ENCODE assay signal across 9 cellular contexts in the genomic region with DNA sequence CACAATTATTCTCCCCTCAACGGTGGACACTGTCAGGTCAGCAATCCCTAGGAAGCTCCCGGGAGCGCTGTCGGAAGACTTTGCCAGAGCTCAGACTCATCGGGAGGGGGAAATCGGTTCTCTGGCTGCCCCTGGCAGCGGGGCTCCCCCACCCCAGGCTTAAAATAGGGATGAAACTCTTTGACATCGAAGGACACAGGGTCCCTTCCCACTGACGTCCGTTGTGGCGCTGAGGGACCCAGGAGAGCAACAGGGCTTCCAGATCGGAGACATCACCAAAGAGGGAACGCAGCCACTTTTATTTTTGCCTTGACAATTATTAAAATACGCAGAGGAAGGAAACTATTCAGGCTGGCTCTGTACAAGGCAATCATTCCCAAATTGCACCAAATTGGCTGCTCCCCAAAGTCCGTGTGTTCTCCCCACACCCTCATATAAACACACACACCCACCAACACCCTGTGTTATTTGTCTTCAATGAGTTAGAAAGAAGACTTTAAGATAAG.
A peak's percentile ranks its signal among the peaks of the same experiment; 100 is the strongest.
DNase-seq lines count a peak whose midpoint lies in the region; ATAC-seq and TF ChIP-seq lines count a peak whose summit lies in the region.
"Had no signal": no experiment of that assay in that cellular context is flagged by ENCODE, and none has a peak within 500 bp of the region (broad histone marks: within the 10 kb centered on the region; RNA-seq: fewer than 3 reads in every experiment).

No MANE protein-coding gene starts in this region.

- H3K4me3 Mint-ChIP-seq in activated CD8-positive, alpha-beta T cell treated with anti-CD3 and anti-CD28 coated beads for 36 hours, result no peak overlapping the region
- no peak overlapping the region for H3K4me3 Mint-ChIP-seq in activated CD8-positive, alpha-beta T cell treated with anti-CD3 and anti-CD28 coated beads, Interleukin-2, amount 10 ng/mL, durations not matched to agents 7 days and 5 days

- H3K27me3 Mint-ChIP-seq in activated CD8-positive, alpha-beta T cell treated with anti-CD3 and anti-CD28 coated beads for 36 hours, result peaks cover 34% of the 10 kb centered on the region
- peaks cover 19% of the 10 kb centered on the region for H3K27me3 Mint-ChIP-seq in activated CD8-positive, alpha-beta T cell treated with anti-CD3 and anti-CD28 coated beads, Interleukin-2, amount 10 ng/mL, durations not matched to agents 7 days and 5 days (ENCODE audit: low read depth)

- H3K18ac ChIP-seq in mesenchymal stem cell (ENCODE audit: low read depth in 1 of 2, low read length in 2 of 2), result peak overlapping the region in 1 of 2 experiments; percentile 45

- no peak overlapping the region for H2AK5ac ChIP-seq in mesenchymal stem cell (ENCODE audit: low read length, severe bottlenecking)

- peak overlapping the region; percentile 46 to 64 for H3K9ac ChIP-seq in colonic mucosa (ENCODE audit: low read depth in 2 of 2, low read length in 2 of 2)
- H3K9ac ChIP-seq in mesenchymal stem cell (ENCODE audit: low read length), result peak overlapping the region; percentile 60

- no peak overlapping the region for H2BK120ac ChIP-seq in mesenchymal stem cell (ENCODE audit: low read depth, low read length)

- TF ChIP-seq POLR2A in upper lobe of left lung (IDR thresholded peaks at IDR 0.05), result no peak

- H3K14ac ChIP-seq in mesenchymal stem cell (ENCODE audit: low read length in 2 of 2), result no peak overlapping the region

- POLR2A ChIA-PET in activated CD8-positive, alpha-beta T cell treated with anti-CD3 and anti-CD28 coated beads for 36 hours (lab: Charles Lee), result interaction anchor here (0.5 to 0.6 kb wide), 2 partner anchors 13 to 318 kb away, joined by 3 to 5 read pairs; no protein-coding TSS in a partner anchor
- POLR2A ChIA-PET in activated CD8-positive, alpha-beta T cell treated with anti-CD3 and anti-CD28 coated beads, Interleukin-2, amount 10 ng/mL, durations not matched to agents 7 days and 5 days (lab: Charles Lee), result no interaction called here

- DNase-seq in activated CD8-positive, alpha-beta T cell treated with anti-CD3 and anti-CD28 coated beads for 36 hours, result no peak
- no peak for DNase-seq in activated CD8-positive, alpha-beta T cell treated with anti-CD3 and anti-CD28 coated beads, Interleukin-2, amount 10 ng/mL, durations not matched to agents 7 days and 5 days
- DNase-seq in colonic mucosa (peak; percentile 61), mesenchymal stem cell (no peak), upper lobe of left lung (no peak), DMS53 (lab: John Stamatoyannopoulos, UW) (no peak)
- DNase-seq: cortex of kidney had no signal

- peak; percentile 56 for TF ChIP-seq CTCF in activated CD8-positive, alpha-beta T cell treated with anti-CD3 and anti-CD28 coated beads for 36 hours (IDR thresholded peaks at IDR 0.05)
- peak; percentile 11 for TF ChIP-seq CTCF in colonic mucosa (IDR thresholded peaks at IDR 0.05)
- no peak for TF ChIP-seq CTCF in upper lobe of left lung (IDR thresholded peaks at IDR 0.05)

- H3K4ac ChIP-seq in mesenchymal stem cell (ENCODE audit: low read depth in 1 of 2, low read length in 2 of 2), result no peak overlapping the region

- no peak overlapping the region for H2AFZ ChIP-seq in mesenchymal stem cell (ENCODE audit: low read depth, low read length)

- peak overlapping the region in 1 of 2 experiments; percentile 0 for H2BK12ac ChIP-seq in mesenchymal stem cell (ENCODE audit: low read length in 2 of 2)

- no peaks in the 10 kb centered on the region for H3K79me1 ChIP-seq in mesenchymal stem cell (replicated peaks; ENCODE audit: low read length, poor library complexity, severe bottlenecking)

- H3K27me3 ChIP-seq in colonic mucosa (no peaks in the 10 kb centered on the region), mesenchymal stem cell (ENCODE audit: control insufficient read depth in 1 of 2, insufficient read depth in 1 of 2, low read length in 2 of 2) (no peaks in the 10 kb centered on the region), upper lobe of left lung (no peaks in the 10 kb centered on the region)

- H3K9me3 Mint-ChIP-seq in activated CD8-positive, alpha-beta T cell treated with anti-CD3 and anti-CD28 coated beads for 36 hours, result no peaks in the 10 kb centered on the region
- H3K9me3 Mint-ChIP-seq in activated CD8-positive, alpha-beta T cell treated with anti-CD3 and anti-CD28 coated beads, Interleukin-2, amount 10 ng/mL, durations not matched to agents 7 days and 5 days (ENCODE audit: insufficient read depth), result no peaks in the 10 kb centered on the region

- 38% methylated on average over 14 of the region's 15 CpGs for WGBS in mesenchymal stem cell
- 18 to 54% methylated on average over 7 to 15 of the region's 15 CpGs for WGBS in upper lobe of left lung, 2 donors

- intact Hi-C loops in activated CD8-positive, alpha-beta T cell treated with anti-CD3 and anti-CD28 coated beads for 36 hours (cut with micrococcal nuclease), result loop anchor here (5.0 kb wide), 1 partner anchor 550 kb away; no protein-coding TSS in a partner anchor
- intact Hi-C loops in colonic mucosa (cut with DNase I), result loop anchor here (5.0 kb wide), 1 partner anchor 320 kb away; no protein-coding TSS in a partner anchor

- no peak overlapping the region for H2BK5ac ChIP-seq in mesenchymal stem cell (ENCODE audit: low read depth, low read length, poor library complexity, severe bottlenecking)

- no peaks in the 10 kb centered on the region for H3K4me1 ChIP-seq in colonic mucosa
- no peaks in the 10 kb centered on the region for H3K4me1 ChIP-seq in mesenchymal stem cell (ENCODE audit: control insufficient read depth, insufficient read depth, low read depth, low read length)
- peaks cover 2 to 16% (median 10%) of the 10 kb centered on the region in 4 donors for H3K4me1 ChIP-seq in upper lobe of left lung

- no peak overlapping the region for H4K91ac ChIP-seq in mesenchymal stem cell (ENCODE audit: low read length)

- peak overlapping the region; percentile 23 for H3K4me3 ChIP-seq in colonic mucosa
- H3K4me3 ChIP-seq in mesenchymal stem cell (ENCODE audit: insufficient read depth in 1 of 2, low read depth in 1 of 2, low read length in 2 of 2), result peak overlapping the region; percentile 42 to 75
- H3K4me3 ChIP-seq in upper lobe of left lung, result peak overlapping the region; percentile 16 to 45 (median 34)

- peak overlapping the region; percentile 58 for H3K4me2 ChIP-seq in mesenchymal stem cell (ENCODE audit: low read length, poor library complexity, severe bottlenecking)

- H3K4me1 Mint-ChIP-seq in activated CD8-positive, alpha-beta T cell treated with anti-CD3 and anti-CD28 coated beads for 36 hours (ENCODE audit: low read depth), result peaks cover 8% of the 10 kb centered on the region
- no peaks in the 10 kb centered on the region for H3K4me1 Mint-ChIP-seq in activated CD8-positive, alpha-beta T cell treated with anti-CD3 and anti-CD28 coated beads, Interleukin-2, amount 10 ng/mL, durations not matched to agents 7 days and 5 days (ENCODE audit: low read depth)

- H3K27ac Mint-ChIP-seq in activated CD8-positive, alpha-beta T cell treated with anti-CD3 and anti-CD28 coated beads for 36 hours, result no peak overlapping the region
- no peak overlapping the region for H3K27ac Mint-ChIP-seq in activated CD8-positive, alpha-beta T cell treated with anti-CD3 and anti-CD28 coated beads, Interleukin-2, amount 10 ng/mL, durations not matched to agents 7 days and 5 days

- H3K36me3 Mint-ChIP-seq in activated CD8-positive, alpha-beta T cell treated with anti-CD3 and anti-CD28 coated beads for 36 hours (ENCODE audit: low read depth), result no peaks in the 10 kb centered on the region
- no peaks in the 10 kb centered on the region for H3K36me3 Mint-ChIP-seq in activated CD8-positive, alpha-beta T cell treated with anti-CD3 and anti-CD28 coated beads, Interleukin-2, amount 10 ng/mL, durations not matched to agents 7 days and 5 days (ENCODE audit: low read depth)

- no peak overlapping the region for H3K27ac ChIP-seq in colonic mucosa
- no peak overlapping the region for H3K27ac ChIP-seq in mesenchymal stem cell (ENCODE audit: low read length, poor library complexity, severe bottlenecking)
- H3K27ac ChIP-seq in upper lobe of left lung, result peak overlapping the region in 3 of 4 donors; percentile 26 to 77 (median 71)

- H3K36me3 ChIP-seq in colonic mucosa (no peaks in the 10 kb centered on the region), mesenchymal stem cell (ENCODE audit: control insufficient read depth in 1 of 2, insufficient read depth in 2 of 2, low read depth in 1 of 2, low read length in 2 of 2) (no peaks in the 10 kb centered on the region), upper lobe of left lung (no peaks in the 10 kb centered on the region)

- peak overlapping the region; percentile 82 for H2BK15ac ChIP-seq in mesenchymal stem cell (ENCODE audit: low read depth, poor library complexity, severe bottlenecking)

- no peak for ATAC-seq in activated CD8-positive, alpha-beta T cell treated with anti-CD3 and anti-CD28 coated beads for 36 hours
- ATAC-seq in activated CD8-positive, alpha-beta T cell treated with anti-CD3 and anti-CD28 coated beads, Interleukin-2, amount 10 ng/mL, durations not matched to agents 7 days and 5 days, result no peak
- peak; percentile 8 to 56 for ATAC-seq in upper lobe of left lung (ENCODE audit: low FRiP score in 2 of 2)
- ATAC-seq in GM19324 (IDR thresholded peaks at IDR 0.05; ENCODE audit: low FRiP score, unreplicated experiment), result no peak
- ATAC-seq in HG03196 (IDR thresholded peaks at IDR 0.05; ENCODE audit: unreplicated experiment), result no peak

- CTCF ChIA-PET in activated CD8-positive, alpha-beta T cell treated with anti-CD3 and anti-CD28 coated beads for 36 hours (lab: Charles Lee), result interaction anchor here (0.6 to 3.2 kb wide), 17 partner anchors 10 to 550 kb away, joined by 3 to 19 read pairs (median 4); no protein-coding TSS in a partner anchor
- CTCF ChIA-PET in activated CD8-positive, alpha-beta T cell treated with anti-CD3 and anti-CD28 coated beads, Interleukin-2, amount 10 ng/mL, durations not matched to agents 7 days and 5 days (lab: Charles Lee), result interaction anchor here (1.2 to 1.8 kb wide), 6 partner anchors 9 to 551 kb away, joined by 3 to 10 read pairs (median 4); no protein-coding TSS in a partner anchor

- H3K9me3 ChIP-seq in colonic mucosa, result no peaks in the 10 kb centered on the region
- H3K9me3 ChIP-seq in mesenchymal stem cell (ENCODE audit: control insufficient read depth, low read length), result no peaks in the 10 kb centered on the region
- H3K9me3 ChIP-seq in upper lobe of left lung, result no peaks in the 10 kb centered on the region

- peak overlapping the region; percentile 53 for H4K8ac ChIP-seq in mesenchymal stem cell (ENCODE audit: low read length)

- no peak overlapping the region for H3K23ac ChIP-seq in mesenchymal stem cell (ENCODE audit: low read length in 2 of 2)

- TF ChIP-seq EP300 in upper lobe of left lung (IDR thresholded peaks at IDR 0.05), result no peak

Comparison
In these comparisons a context has a peak if more than half of its experiments do, and no peak if none do; other contexts are left out.
1. ATAC-seq: peak in upper lobe of left lung (2 of 2); none in activated CD8-positive, alpha-beta T cell treated with anti-CD3 and anti-CD28 coated beads for 36 hours (single experiment), activated CD8-positive, alpha-beta T cell treated with anti-CD3 and anti-CD28 coated beads, Interleukin-2, amount 10 ng/mL, durations not matched to agents 7 days and 5 days (single experiment), GM19324 (single experiment) and HG03196 (single experiment).
2. CTCF ChIP-seq: peak in activated CD8-positive, alpha-beta T cell treated with anti-CD3 and anti-CD28 coated beads for 36 hours (single experiment) and colonic mucosa (single experiment); none in upper lobe of left lung (0 of 6).
3. H3K27ac ChIP-seq: peak in upper lobe of left lung (3 of 4); none in colonic mucosa (single experiment) and mesenchymal stem cell (single experiment).
4. Peak in every context shown above with its lines, with median percentiles within 50 percentile points of each other: H3K4me3 ChIP-seq.